In genomic region chr7:93212881-93213280, GRCh38 we compare ENCODE assay signal across 26 cellular contexts. TPM values are rescaled to one million over a fixed set of nuclear protein-coding genes. Genes with fewer than 3 reads are reported as not detected.
DNase-seq lines count a peak whose midpoint lies in the region; ATAC-seq and TF ChIP-seq lines count a peak whose summit lies in the region.
"Had no signal": no experiment of that assay in that cellular context is flagged by ENCODE, and none has a peak within 500 bp of the region (broad histone marks: within the 10 kb centered on the region; RNA-seq: fewer than 3 reads in every experiment).

No MANE protein-coding gene starts in this region.

- H3K4me1 ChIP-seq in PC-3 (ENCODE audit: insufficient read depth, low read length) (no peaks in the 10 kb centered on the region), Karpas-422 (ENCODE audit: low read length) (no peaks in the 10 kb centered on the region)
- H3K4me1 ChIP-seq: gastroesophageal sphincter, left lung, neural progenitor cell, right atrium auricular region had no signal

- H3K9ac ChIP-seq in PC-3 (ENCODE audit: low read length) (no peak overlapping the region), Karpas-422 (ENCODE audit: low read length) (no peak overlapping the region)
- H3K9ac ChIP-seq: neural progenitor cell had no signal

- H4K20me1 ChIP-seq in PC-3 (ENCODE audit: low read length) (no peaks in the 10 kb centered on the region), Karpas-422 (ENCODE audit: insufficient read depth, low read depth, low read length) (no peaks in the 10 kb centered on the region)

- H3K9me3 ChIP-seq in PC-3 (ENCODE audit: low read length) (no peaks in the 10 kb centered on the region), Karpas-422 (ENCODE audit: low read length) (no peaks in the 10 kb centered on the region)
- H3K9me3 ChIP-seq: gastroesophageal sphincter, left lung, MG63, right atrium auricular region had no signal

- H3K27ac ChIP-seq in PC-3 (ENCODE audit: low read length), result no peak overlapping the region
- no peak overlapping the region for H3K27ac ChIP-seq in Karpas-422 (ENCODE audit: low read length)
- H3K27ac ChIP-seq: gastroesophageal sphincter, left lung, neural progenitor cell, right atrium auricular region had no signal

- no TSS peak for BruUV-seq in PC-3 (replicated peaks; lab: Mats Ljungman, UMichigan)

- H3K79me2 ChIP-seq in PC-3 (ENCODE audit: low read length) (no peaks in the 10 kb centered on the region), Karpas-422 (ENCODE audit: low read length) (no peaks in the 10 kb centered on the region)

- H3K9me2 ChIP-seq in PC-3 (replicated peaks; ENCODE audit: low read length) (no peaks in the 10 kb centered on the region), Karpas-422 (replicated peaks; ENCODE audit: insufficient read depth, low read length) (no peaks in the 10 kb centered on the region)

- POLR2A ChIA-PET in PC-3 (lab: Charles Lee; ENCODE audit: unreplicated experiment), result no interaction called here

- H3K27me3 ChIP-seq in PC-3 (ENCODE audit: low read length) (peaks cover 16% of the 10 kb centered on the region; the same call in 1 of the 2 replicates), Karpas-422 (ENCODE audit: low read length) (no peaks in the 10 kb centered on the region)
- H3K27me3 ChIP-seq: gastroesophageal sphincter, left lung, right atrium auricular region had no signal

- intact Hi-C loops in PC-3 (cut with micrococcal nuclease), result no loop called here

- H3K36me3 ChIP-seq in PC-3 (ENCODE audit: low read depth, low read length), result no peaks in the 10 kb centered on the region
- H3K36me3 ChIP-seq in Karpas-422 (ENCODE audit: insufficient read depth, low read length), result no peaks in the 10 kb centered on the region
- H3K36me3 ChIP-seq: gastroesophageal sphincter, left lung, MG63, neural progenitor cell, right atrium auricular region had no signal

- DNase-seq in COR-L47 (lab: John Stamatoyannopoulos, UW) (peak; percentile 6), NCI-H1105 treated with DMSO at 0.1 percent for 48 hours (lab: John Stamatoyannopoulos, UW) (peak; percentile 46), NCI-H446 (lab: John Stamatoyannopoulos, UW) (peak; percentile 47 to 74), PC-3 (no peak), amniotic stem cell (lab: John Stamatoyannopoulos, UW) (no peak), Karpas-422 (no peak)
- DNase-seq in activated naive CD4-positive, alpha-beta T cell treated with anti-CD3 and anti-CD28 coated beads, Interleukin-2, amount 50 U/mL, for 16 hours, result no peak
- DNase-seq: activated CD4-positive, alpha-beta T cell treated with anti-CD3 and anti-CD28 coated beads for 48 hours; activated gamma-delta T cell treated with Interleukin-2 at 50 U/mL for 16 hours; activated T-cell treated with anti-CD3 and anti-CD28 coated beads, Interleukin-2, amount 50 U/mL, for 1 hour; CD4-positive, alpha-beta memory T cell; dermis blood vessel endothelial cell; hippocampal formation; immature natural killer cell; left lung; mesenchymal stem cell; MG63; NCI-H187 treated with DMSO at 0.1 percent for 48 hours; stimulated activated CD4-positive, alpha-beta T cell treated with anti-CD3 and anti-CD28 coated beads, Interleukin-12 subunit alpha, Interleukin-12 subunit beta, amount 100 ng/mL, for 4 hours; stimulated activated CD4-positive, alpha-beta T cell treated with anti-CD3 and anti-CD28 coated beads, Interleukin-4, amount 100 ng/mL, for 1 hour had no signal

- no peaks in the 10 kb centered on the region for H3F3A ChIP-seq in PC-3 (ENCODE audit: low read length, unreplicated experiment)

- no peak overlapping the region for H3K4me3 ChIP-seq in PC-3 (ENCODE audit: low read length)
- H3K4me3 ChIP-seq in Karpas-422 (ENCODE audit: low read length), result no peak overlapping the region
- H3K4me3 ChIP-seq: gastroesophageal sphincter, left lung, MG63, neural progenitor cell, right atrium auricular region had no signal

- CTCF ChIA-PET in PC-3 (lab: Charles Lee), result no interaction called here

- H2AFZ ChIP-seq in PC-3 (ENCODE audit: low read length) (no peak overlapping the region), Karpas-422 (ENCODE audit: low read length) (no peak overlapping the region)
- H2AFZ ChIP-seq: neural progenitor cell had no signal

- peak; percentile 39 for ATAC-seq in PC-3
- no peak for ATAC-seq in HG03378 (IDR thresholded peaks at IDR 0.05; ENCODE audit: unreplicated experiment)
- ATAC-seq: gastroesophageal sphincter, left lung had no signal

- H3K4me2 ChIP-seq in PC-3 (ENCODE audit: low read length) (no peak overlapping the region), Karpas-422 (ENCODE audit: low read depth, low read length, poor library complexity, severe bottlenecking) (no peak overlapping the region)
- H3K4me2 ChIP-seq: neural progenitor cell had no signal

- no peak for TF ChIP-seq CTCF in PC-3 (conservative IDR thresholded peaks at IDR 0.05; ENCODE audit: low read depth, low read length)

RNA-seq across cellular contexts. Expression of gene HEPACAM2, which starts 13.4 kb away (rescaled TPM):
- total RNA-seq in PC-3 (2014; rRNA removed), result not detected in 2 replicates
- 0.30 TPM in 1 of 2 replicates, not detected in the other for total RNA-seq in Karpas-422 (2014; rRNA removed; shearing (Covaris generic); ENCODE audit: low replicate concordance)
- total RNA-seq: A673; activated CD8-positive, alpha-beta memory T cell treated with anti-CD3 and anti-CD28 coated beads for 36 hours; dermis blood vessel endothelial cell; gastroesophageal sphincter; left lung had no signal

RNA-seq across cellular contexts. Expression of gene VPS50, which starts 19.3 kb away (rescaled TPM):
- total RNA-seq in PC-3 (2014; rRNA removed), result 10.5 and 16.7 TPM in 2 replicates
- 6.3 and 21.1 TPM in 2 replicates for total RNA-seq in Karpas-422 (2014; rRNA removed; shearing (Covaris generic); ENCODE audit: low replicate concordance)

Comparison
In these comparisons a context has a peak if more than half of its experiments do, and no peak if none do; other contexts are left out.
1. DNase-seq: peak in COR-L47 (single experiment), NCI-H1105 treated with DMSO at 0.1 percent for 48 hours (single experiment) and NCI-H446 (2 of 2); none in PC-3 (single experiment), amniotic stem cell (single experiment), Karpas-422 (single experiment) and activated naive CD4-positive, alpha-beta T cell treated with anti-CD3 and anti-CD28 coated beads, Interleukin-2, amount 50 U/mL, for 16 hours (single experiment).